ENCODE assay signal across 8 cellular contexts in the genomic region with DNA sequence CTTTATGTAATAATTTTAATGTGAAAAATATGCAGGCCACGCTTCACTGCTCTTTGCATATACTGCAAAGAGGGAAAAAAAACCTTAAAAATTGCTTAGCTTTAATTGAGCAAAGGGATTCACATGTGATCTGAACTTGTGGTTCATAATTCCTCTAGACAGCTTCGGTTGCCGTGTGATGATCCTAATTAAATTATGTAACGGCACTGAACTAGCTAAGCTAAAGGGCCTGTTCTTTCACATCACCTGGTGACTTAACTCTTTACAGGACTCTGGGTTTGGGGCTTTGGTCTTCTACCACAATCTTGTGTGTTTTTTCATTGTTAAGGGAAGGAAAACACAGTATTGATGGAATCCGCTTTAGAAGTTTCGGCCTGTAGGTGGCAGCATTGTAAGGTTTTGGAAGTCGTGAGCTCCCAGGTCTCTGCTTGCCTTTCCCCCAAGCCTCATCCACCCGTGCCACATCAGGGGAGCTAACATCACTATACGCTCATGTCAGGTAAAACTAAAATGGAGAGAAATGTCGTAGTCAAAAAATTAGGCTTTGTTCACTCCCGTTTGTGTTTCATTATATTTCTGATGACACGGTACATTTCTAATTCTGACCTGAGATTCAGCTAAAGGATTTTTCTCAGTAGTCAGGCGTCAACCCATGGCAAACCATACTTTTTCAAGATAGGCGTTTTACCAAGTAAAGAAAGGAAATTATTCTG.
DNase-seq lines count a peak whose midpoint lies in the region; ATAC-seq and TF ChIP-seq lines count a peak whose summit lies in the region.

No MANE protein-coding gene starts in this region.

- no peak overlapping the region for H4K5ac ChIP-seq in IMR-90 (ENCODE audit: low read depth, low read length)

- H3K23ac ChIP-seq in IMR-90 (ENCODE audit: low read depth, low read length) (no peak overlapping the region), trophoblast cell (ENCODE audit: low read length) (no peak overlapping the region)

- H4K8ac ChIP-seq in IMR-90 (ENCODE audit: low read depth in 2 of 2, low read length in 2 of 2) (peak overlapping the region in 1 of 2 experiments; percentile 82; a peak in 2 of 4 replicates), trophoblast cell (ENCODE audit: low read depth, low read length) (no peak overlapping the region)

- 44% methylated on average over 3 of the region's 14 CpGs; no CpG with 5 or more reads in 1 of the 2 experiments for WGBS in IMR-90 (ENCODE audit: extremely low coverage in 2 of 2, insufficient read length in 1 of 2), 2 experiments
- no CpG with 5 or more reads among the region's 14 CpGs for WGBS in trophoblast cell (ENCODE audit: extremely low coverage, insufficient coverage, insufficient read length)

- H3K79me1 ChIP-seq in IMR-90 (ENCODE audit: low read depth in 1 of 2, low read length in 2 of 2) (no peaks in the 10 kb centered on the region), trophoblast cell (ENCODE audit: low read length) (no peaks in the 10 kb centered on the region)

- peak overlapping the region; percentile 78 for H2BK120ac ChIP-seq in IMR-90 (ENCODE audit: low read depth, low read length)
- no peak overlapping the region for H2BK120ac ChIP-seq in trophoblast cell (ENCODE audit: insufficient read depth, low read length, poor library complexity)

- dilution Hi-C loops in IMR-90 (cut with HindIII; ENCODE audit: low sequenced_read_pairs, unreplicated experiment) = no loop called here

- BruUV-seq in IMR-90 (replicated peaks; lab: Mats Ljungman, UMichigan) = no TSS peak

- H3K36me3 ChIP-seq in IMR-90 (ENCODE audit: control insufficient read depth, insufficient read depth, low read length) (no peaks in the 10 kb centered on the region), OCI-LY3 (replicated peaks; ENCODE audit: low read depth, low read length) (no peaks in the 10 kb centered on the region), trophoblast cell (ENCODE audit: control insufficient read depth in 1 of 2, insufficient read depth in 2 of 2, low read length in 2 of 2) (no peaks in the 10 kb centered on the region)

- H4K20me1 ChIP-seq in IMR-90 (ENCODE audit: insufficient read depth, low read length) = no peaks in the 10 kb centered on the region
- H4K20me1 ChIP-seq in OCI-LY3 (ENCODE audit: insufficient read depth, low read length) = no peaks in the 10 kb centered on the region

- no peak overlapping the region for H3K4me3 Mint-ChIP-seq in glutamatergic neuron (ENCODE audit: unreplicated experiment)

- no peak overlapping the region for H3K9ac ChIP-seq in IMR-90 (ENCODE audit: low read depth, low read length)
- no peak overlapping the region for H3K9ac ChIP-seq in OCI-LY3 (ENCODE audit: low read length)
- no peak overlapping the region for H3K9ac ChIP-seq in trophoblast cell (ENCODE audit: low read length)

- H3K27ac Mint-ChIP-seq in glutamatergic neuron (ENCODE audit: unreplicated experiment) = no peak overlapping the region

- H3K9me3 Mint-ChIP-seq in glutamatergic neuron (ENCODE audit: unreplicated experiment) = peaks cover 1% of the 10 kb centered on the region

- H3K4me1 ChIP-seq in IMR-90 (ENCODE audit: control insufficient read depth, insufficient read depth, low read length) (peaks cover 2% of the 10 kb centered on the region; the same call in 1 of the 2 replicates), OCI-LY3 (ENCODE audit: low read length) (peaks cover 5% of the 10 kb centered on the region; the same call in 1 of the 2 replicates), trophoblast cell (ENCODE audit: control insufficient read depth in 1 of 2, insufficient read depth in 2 of 2, low read length in 2 of 2) (no peaks in the 10 kb centered on the region)

- intact Hi-C loops in IMR-90 (cut with micrococcal nuclease) = loop anchor here (5.0 to 10.0 kb wide), 10 partner anchors 204 to 1383 kb away; a partner anchor contains a TSS

- H2BK20ac ChIP-seq in IMR-90 (ENCODE audit: low read depth, low read length) = peak overlapping the region; percentile 68; the same call in 1 of the 2 replicates

- TF ChIP-seq POLR2A in IMR-90 (IDR thresholded peaks at IDR 0.05; ENCODE audit: low read depth, low read length) = no peak

- no peaks in the 10 kb centered on the region for H3K36me3 Mint-ChIP-seq in glutamatergic neuron (ENCODE audit: unreplicated experiment)

- H2BK5ac ChIP-seq in IMR-90 (ENCODE audit: low read depth, low read length, poor library complexity, severe bottlenecking) (no peak overlapping the region), trophoblast cell (ENCODE audit: low read depth, low read length, poor library complexity) (no peak overlapping the region)

- no peak overlapping the region for H4K12ac ChIP-seq in trophoblast cell (ENCODE audit: low read depth, low read length)

- TF ChIP-seq RAD21 in IMR-90 (IDR thresholded peaks at IDR 0.05; ENCODE audit: low read length) = peak; percentile 79

- H3K18ac ChIP-seq in IMR-90 (ENCODE audit: low read depth, low read length) = no peak overlapping the region
- H3K18ac ChIP-seq in trophoblast cell (ENCODE audit: low read length) = no peak overlapping the region

- H3K4ac ChIP-seq in IMR-90 (ENCODE audit: low read depth, low read length) (no peak overlapping the region), trophoblast cell (ENCODE audit: low read depth, low read length) (no peak overlapping the region)

- H2AFZ ChIP-seq in IMR-90 (replicated peaks; ENCODE audit: low read length, poor library complexity) = peak overlapping the region; percentile 54
- peak overlapping the region; percentile 84 for H2AFZ ChIP-seq in OCI-LY3 (ENCODE audit: low read depth, low read length)
- no peak overlapping the region for H2AFZ ChIP-seq in trophoblast cell (ENCODE audit: insufficient read depth, low read length, poor library complexity)

- H3K4me3 ChIP-seq in IMR-90 (ENCODE audit: insufficient read depth, low read depth, low read length) (no peak overlapping the region), OCI-LY3 (ENCODE audit: low read length) (peak overlapping the region; percentile 46), trophoblast cell (ENCODE audit: low read depth, low read length) (no peak overlapping the region)

- no peak overlapping the region for H2AK9ac ChIP-seq in IMR-90 (replicated peaks; ENCODE audit: low read depth, low read length, poor library complexity)

- H3K56ac ChIP-seq in IMR-90 (ENCODE audit: extremely low read depth, insufficient read depth, low read length) = no peak overlapping the region

- H2BK15ac ChIP-seq in IMR-90 (ENCODE audit: low read depth, low read length) = peak overlapping the region; percentile 90; the same call in 1 of the 3 replicates

- H3K27me3 ChIP-seq in IMR-90 (ENCODE audit: control insufficient read depth, insufficient read depth, low read length) = no peaks in the 10 kb centered on the region
- peaks cover 6% of the 10 kb centered on the region; the same call in 1 of the 2 replicates for H3K27me3 ChIP-seq in OCI-LY3 (ENCODE audit: low read depth, low read length)
- H3K27me3 ChIP-seq in trophoblast cell (ENCODE audit: insufficient read depth, low read length) = no peaks in the 10 kb centered on the region

- H3K9me3 ChIP-seq in IMR-90 (ENCODE audit: control insufficient read depth, insufficient read depth, low read length) = no peaks in the 10 kb centered on the region
- H3K9me3 ChIP-seq in OCI-LY3 (ENCODE audit: insufficient read depth, low read length) = no peaks in the 10 kb centered on the region
- H3K9me3 ChIP-seq in trophoblast cell (ENCODE audit: insufficient read depth, low read depth, low read length) = no peaks in the 10 kb centered on the region

- no peaks in the 10 kb centered on the region for H3K27me3 Mint-ChIP-seq in glutamatergic neuron (ENCODE audit: unreplicated experiment)

- peaks cover 1% of the 10 kb centered on the region for H3K4me1 Mint-ChIP-seq in glutamatergic neuron (ENCODE audit: low read depth, unreplicated experiment)

- H3K27ac ChIP-seq in IMR-90 (ENCODE audit: insufficient read depth, low read length) = no peak overlapping the region
- H3K27ac ChIP-seq in OCI-LY3 (ENCODE audit: low read length) = no peak overlapping the region
- no peak overlapping the region for H3K27ac ChIP-seq in trophoblast cell (ENCODE audit: low read depth, low read length)

- DNase-seq in AG08395 (ENCODE audit: low spot score) = peak; percentile 65
- DNase-seq in IMR-90 = peak; percentile 78
- DNase-seq in activated effector memory CD4-positive, alpha-beta T cell treated with anti-CD3 and anti-CD28 coated beads, Interleukin-2, amount 50 U/mL, for 16 hours = peak; percentile 67
- DNase-seq in glutamatergic neuron = peak; percentile 77
- peak; percentile 40 to 84 for DNase-seq in trophoblast cell

- POLR2A ChIA-PET in IMR-90 (lab: Charles Lee; ENCODE audit: unreplicated experiment) = no interaction called here

- CTCF ChIA-PET in IMR-90 (lab: Yijun Ruan, JAX) = interaction anchor here (0.6 to 1.7 kb wide), 18 partner anchors 11 to 1382 kb away, joined by 3 to 6 read pairs (median 4); no protein-coding TSS in a partner anchor

- in situ Hi-C loops in IMR-90 (cut with MboI; ENCODE audit: low sequenced_read_pairs) = loop anchor here (10.0 kb wide), 1 partner anchor 1383 kb away; no protein-coding TSS in a partner anchor

- no peak overlapping the region for H2BK12ac ChIP-seq in trophoblast cell (ENCODE audit: low read length)

- H3K4me2 ChIP-seq in IMR-90 (ENCODE audit: low read depth, low read length) (0 out of 2 replicates have a peak overlapping the region, but pooled peaks have one; percentile 28), OCI-LY3 (ENCODE audit: low read length) (peak overlapping the region; percentile 61), trophoblast cell (ENCODE audit: low read length) (peak overlapping the region; percentile 29)

- TF ChIP-seq CTCF in IMR-90 (conservative IDR thresholded peaks at IDR 0.05; ENCODE audit: low read depth, low read length) = peak; percentile 71
- peak; percentile 83 for TF ChIP-seq CTCF in OCI-LY3 (IDR thresholded peaks at IDR 0.05; ENCODE audit: low read depth, low read length)
- TF ChIP-seq CTCF in glutamatergic neuron (IDR thresholded peaks at IDR 0.05; ENCODE audit: partially characterized antibody, unreplicated experiment) = peak; percentile 85

- H2AK5ac ChIP-seq in IMR-90 (ENCODE audit: low read depth, low read length) (no peak overlapping the region), trophoblast cell (ENCODE audit: low read length) (no peak overlapping the region)

- H3K79me2 ChIP-seq in OCI-LY3 (ENCODE audit: low read length) = no peaks in the 10 kb centered on the region
- H3K79me2 ChIP-seq in trophoblast cell (ENCODE audit: control insufficient read depth, insufficient read depth, low read length, poor library complexity) = no peaks in the 10 kb centered on the region

- H4K91ac ChIP-seq in IMR-90 (ENCODE audit: insufficient read depth, low read depth, low read length) = no peak overlapping the region
- H4K91ac ChIP-seq in trophoblast cell (ENCODE audit: low read depth, low read length) = no peak overlapping the region

- ATAC-seq in GM18861 (IDR thresholded peaks at IDR 0.05; ENCODE audit: unreplicated experiment) (peak; percentile 63), IMR-90 (ENCODE audit: low read depth) (peak; percentile 91), GM21526 (IDR thresholded peaks at IDR 0.05; ENCODE audit: low FRiP score, unreplicated experiment) (no peak)

- H3K9me1 ChIP-seq in IMR-90 (ENCODE audit: insufficient read depth, low read length) = no peaks in the 10 kb centered on the region

- H3K14ac ChIP-seq in IMR-90 (replicated peaks; ENCODE audit: low read depth, low read length) (no peak overlapping the region), trophoblast cell (ENCODE audit: low read length) (no peak overlapping the region)
